Comparison of ENCODE assay signal across 24 cellular contexts in genomic region chr1:230237805-230238204, GRCh38.
DNase-seq lines count a peak whose midpoint lies in the region; ATAC-seq and TF ChIP-seq lines count a peak whose summit lies in the region.
"Had no signal": no experiment of that assay in that cellular context is flagged by ENCODE, and none has a peak within 500 bp of the region (broad histone marks: within the 10 kb centered on the region; RNA-seq: fewer than 3 reads in every experiment).

No MANE protein-coding gene starts in this region.

- intact Hi-C loops in testis (cut with DNase I; ENCODE audit: low total_unique reads) = no loop called here

- H3F3A ChIP-seq in neural cell (ENCODE audit: insufficient read depth, low read length, poor library complexity, severe bottlenecking) = peaks cover 3% of the 10 kb centered on the region

- H3K27me3 ChIP-seq in neural cell (ENCODE audit: insufficient read depth, low read depth, low read length) (no peaks in the 10 kb centered on the region), testis (no peaks in the 10 kb centered on the region)
- H3K27me3 ChIP-seq: BE2C; BLaER1 treated with 17β-estradiol and CSF1 and Interleukin-3, amounts not matched to agents 10 nM and 100 nM had no signal

- no peaks in the 10 kb centered on the region for H3K79me2 ChIP-seq in neural cell (replicated peaks; ENCODE audit: insufficient read depth, low read length)

- no peak overlapping the region for H3K4me3 Mint-ChIP-seq in activated naive CD8-positive, alpha-beta T cell treated with anti-CD3 and anti-CD28 coated beads, Interleukin-2, amount 50 U/mL, for 24 hours
- no peak overlapping the region for H3K4me3 Mint-ChIP-seq in activated naive CD8-positive, alpha-beta T cell treated with anti-CD3 and anti-CD28 coated beads for 36 hours
- H3K4me3 Mint-ChIP-seq in WTC11 = no peak overlapping the region
- H3K4me3 Mint-ChIP-seq: CD14-positive monocyte; CD4-positive, alpha-beta T cell; CD8-positive, alpha-beta memory T cell; HFFc6 had no signal

- H3K9me3 ChIP-seq in neural cell (ENCODE audit: low read length) (no peaks in the 10 kb centered on the region), testis (no peaks in the 10 kb centered on the region)
- H3K9me3 ChIP-seq: BE2C, HAP-1 had no signal

- H3K4me3 ChIP-seq in neural cell (ENCODE audit: low read length) (peak overlapping the region; percentile 24), testis (no peak overlapping the region)
- H3K4me3 ChIP-seq: BLaER1 treated with 17β-estradiol and CSF1 and Interleukin-3, amounts not matched to agents 10 nM and 100 nM; GM12878; HAP-1 had no signal

- whole genome bisulfite sequencing in testis, 2 donors = 63 to 77% methylated on average over 5 of the region's 5 CpGs

- H2AFZ ChIP-seq in neural cell (ENCODE audit: low read depth, low read length) = no peak overlapping the region

- CTCF ChIA-PET in WTC11 (lab: Charles Lee) = no interaction called here

- no peaks in the 10 kb centered on the region for H3K9me2 ChIP-seq in neural cell (ENCODE audit: insufficient read depth, low read length)

- H4K20me1 ChIP-seq in neural cell (ENCODE audit: insufficient read depth) = no peaks in the 10 kb centered on the region

- no peak for TF ChIP-seq EP300 in neural cell (conservative IDR thresholded peaks at IDR 0.05; ENCODE audit: poor library complexity, severe bottlenecking)

- TF ChIP-seq RAD21 in neural cell (conservative IDR thresholded peaks at IDR 0.05) = no peak

- peaks cover 2% of the 10 kb centered on the region for H3K27me3 Mint-ChIP-seq in activated naive CD8-positive, alpha-beta T cell treated with anti-CD3 and anti-CD28 coated beads, Interleukin-2, amount 50 U/mL, for 24 hours
- no peaks in the 10 kb centered on the region for H3K27me3 Mint-ChIP-seq in activated naive CD8-positive, alpha-beta T cell treated with anti-CD3 and anti-CD28 coated beads for 36 hours
- no peaks in the 10 kb centered on the region; the same call in 1 of the 2 replicates for H3K27me3 Mint-ChIP-seq in WTC11 (ENCODE audit: low read depth)
- H3K27me3 Mint-ChIP-seq: CD4-positive, alpha-beta T cell; CD8-positive, alpha-beta memory T cell had no signal

- peak overlapping the region; percentile 2 for H3K27ac Mint-ChIP-seq in activated naive CD8-positive, alpha-beta T cell treated with anti-CD3 and anti-CD28 coated beads, Interleukin-2, amount 50 U/mL, for 24 hours
- no peak overlapping the region for H3K27ac Mint-ChIP-seq in activated naive CD8-positive, alpha-beta T cell treated with anti-CD3 and anti-CD28 coated beads for 36 hours
- no peak overlapping the region for H3K27ac Mint-ChIP-seq in WTC11
- H3K27ac Mint-ChIP-seq: CD14-positive monocyte; CD4-positive, alpha-beta T cell; CD8-positive, alpha-beta memory T cell; HFFc6 had no signal

- no peak for ATAC-seq in activated naive CD8-positive, alpha-beta T cell treated with anti-CD3 and anti-CD28 coated beads, Interleukin-2, amount 50 U/mL, for 24 hours
- ATAC-seq in SK-N-SH treated with all-trans-retinoic acid at 6 μM for 48 hours (no peak), GM19455 (IDR thresholded peaks at IDR 0.05; ENCODE audit: unreplicated experiment) (no peak), GM21737 (IDR thresholded peaks at IDR 0.05; ENCODE audit: unreplicated experiment) (no peak), WTC11 (no peak)
- ATAC-seq: GM12878 had no signal

- peaks cover 33% of the 10 kb centered on the region for H3K4me1 Mint-ChIP-seq in activated naive CD8-positive, alpha-beta T cell treated with anti-CD3 and anti-CD28 coated beads, Interleukin-2, amount 50 U/mL, for 24 hours
- peaks cover 23% of the 10 kb centered on the region for H3K4me1 Mint-ChIP-seq in activated naive CD8-positive, alpha-beta T cell treated with anti-CD3 and anti-CD28 coated beads for 36 hours
- peaks cover 21% of the 10 kb centered on the region for H3K4me1 Mint-ChIP-seq in WTC11

- H3K36me3 Mint-ChIP-seq in activated naive CD8-positive, alpha-beta T cell treated with anti-CD3 and anti-CD28 coated beads, Interleukin-2, amount 50 U/mL, for 24 hours (ENCODE audit: low read depth) = peaks cover 54% of the 10 kb centered on the region
- peaks cover 51% of the 10 kb centered on the region for H3K36me3 Mint-ChIP-seq in activated naive CD8-positive, alpha-beta T cell treated with anti-CD3 and anti-CD28 coated beads for 36 hours
- H3K36me3 Mint-ChIP-seq in WTC11 = peaks cover 27% of the 10 kb centered on the region

- H3K9ac ChIP-seq in neural cell (ENCODE audit: low read length) = no peak overlapping the region
- H3K9ac ChIP-seq: BLaER1 treated with 17β-estradiol and CSF1 and Interleukin-3, amounts not matched to agents 10 nM and 100 nM had no signal

- no peak overlapping the region for H3K4me2 ChIP-seq in neural cell (ENCODE audit: low read length)
- H3K4me2 ChIP-seq: BLaER1 treated with 17β-estradiol and CSF1 and Interleukin-3, amounts not matched to agents 10 nM and 100 nM had no signal

- H3K4me1 ChIP-seq in testis = peaks cover 7% of the 10 kb centered on the region
- H3K4me1 ChIP-seq: HAP-1 had no signal

- TF ChIP-seq CTCF in neural cell (IDR thresholded peaks at IDR 0.05; ENCODE audit: poor library complexity, severe bottlenecking) (no peak), testis (IDR thresholded peaks at IDR 0.05) (no peak), WTC11 (IDR thresholded peaks at IDR 0.05) (no peak)

- H3K36me3 ChIP-seq in neural cell (ENCODE audit: insufficient read depth, low read length) (no peaks in the 10 kb centered on the region), testis (ENCODE audit: low read depth, missing control alignments) (no peaks in the 10 kb centered on the region)

- no peak for TF ChIP-seq POLR2A in testis (IDR thresholded peaks at IDR 0.05)

- H3K9me3 Mint-ChIP-seq in activated naive CD8-positive, alpha-beta T cell treated with anti-CD3 and anti-CD28 coated beads, Interleukin-2, amount 50 U/mL, for 24 hours = peaks cover 7% of the 10 kb centered on the region
- H3K9me3 Mint-ChIP-seq in activated naive CD8-positive, alpha-beta T cell treated with anti-CD3 and anti-CD28 coated beads for 36 hours = peaks cover 8% of the 10 kb centered on the region
- H3K9me3 Mint-ChIP-seq in WTC11 = peaks cover 16% of the 10 kb centered on the region
- H3K9me3 Mint-ChIP-seq: HFFc6 had no signal

- H3K27ac ChIP-seq in neural cell (ENCODE audit: low read length) (peak overlapping the region; percentile 49), testis (peak overlapping the region in 1 of 2 donors; percentile 40)
- H3K27ac ChIP-seq: 22Rv1; BLaER1 treated with 17β-estradiol and CSF1 and Interleukin-3, amounts not matched to agents 10 nM and 100 nM had no signal

- no peak for DNase-seq in activated naive CD8-positive, alpha-beta T cell treated with anti-CD3 and anti-CD28 coated beads, Interleukin-2, amount 50 U/mL, for 24 hours
- DNase-seq in activated naive CD8-positive, alpha-beta T cell treated with anti-CD3 and anti-CD28 coated beads for 36 hours = no peak
- DNase-seq in testis (peak; percentile 28), WTC11 (ENCODE audit: low spot score) (no peak)
- DNase-seq: ACHN; AML-193; BE2C; CD4-positive, alpha-beta T cell; CD8-positive, alpha-beta memory T cell; DMS 273 treated with DMSO at 0.1 percent for 48 hours; DMS79; EL; GDM1; GOT3; HFFc6 had no signal

- POLR2A ChIA-PET in WTC11 (lab: Charles Lee) = interaction anchor here (0.7 kb wide), 1 partner anchor 23 kb away, joined by 6 read pairs; no protein-coding TSS in a partner anchor

TF ChIP-seq in neural cell, 6 proteins besides CTCF, POLR2A, EP300 and RAD21 (continues in another document):
- no peak for TF ChIP-seq EZH2 (IDR thresholded peaks at IDR 0.05; ENCODE audit: borderline replicate concordance, insufficient read depth, low read length, poor library complexity, severe bottlenecking)

TF ChIP-seq in SK-N-SH treated with all-trans-retinoic acid at 6 μM for 48 hours, 23 proteins besides CTCF, POLR2A, EP300 and RAD21 (continues in another document):
- no peak for TF ChIP-seq ESRRG (CRISPR knock-in tag; IDR thresholded peaks at IDR 0.05)
- no peak for TF ChIP-seq PATZ1 (CRISPR knock-in tag; IDR thresholded peaks at IDR 0.05; ENCODE audit: borderline replicate concordance)
- no peak for TF ChIP-seq SNAI2 (CRISPR knock-in tag; IDR thresholded peaks at IDR 0.05)
- TF ChIP-seq ZFP3 (CRISPR knock-in tag; IDR thresholded peaks at IDR 0.05) = no peak

TF ChIP-seq in WTC11, 78 proteins besides CTCF, POLR2A, EP300 and RAD21 (continues in another document):
- no peak for TF ChIP-seq PRDM15 (CRISPR knock-in tag; IDR thresholded peaks at IDR 0.05)
- TF ChIP-seq ZNF423 (CRISPR knock-in tag; IDR thresholded peaks at IDR 0.05) = no peak
